8 cellular contexts compared by ENCODE assay signal in the genomic region with DNA sequence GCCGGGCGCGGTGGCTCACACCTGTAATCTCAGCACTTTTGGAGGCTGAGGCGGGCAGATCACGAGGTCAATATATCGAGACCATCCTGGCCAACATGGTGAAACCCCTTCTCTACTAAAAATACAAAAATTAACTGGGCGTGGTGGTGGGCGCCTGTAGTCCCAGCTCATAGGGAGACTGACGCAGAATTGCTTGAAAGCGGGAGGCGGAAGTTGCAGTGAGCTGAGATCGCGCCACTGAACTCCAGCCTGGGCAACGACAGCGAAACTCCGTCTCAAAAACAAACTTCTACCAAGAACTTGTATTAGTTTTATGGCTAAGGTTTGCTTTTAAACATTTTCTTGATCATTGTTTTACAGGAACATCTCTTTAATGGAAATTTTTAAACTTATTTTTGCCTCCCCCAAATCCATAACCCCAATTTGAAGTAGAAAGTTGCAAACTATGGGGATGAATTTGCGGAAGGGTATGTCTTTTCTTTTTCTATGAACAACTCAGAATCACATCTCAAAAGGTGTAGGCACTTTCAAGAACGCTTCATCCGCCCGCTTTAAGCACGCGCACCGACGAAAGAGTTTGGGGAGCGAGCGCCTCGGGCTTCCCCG. TPM values are rescaled to one million over a fixed set of nuclear protein-coding genes. Genes with fewer than 3 reads are reported as not detected.
DNase-seq lines count a peak whose midpoint lies in the region; ATAC-seq, FAIRE-seq and TF ChIP-seq lines count a peak whose summit lies in the region.

No MANE protein-coding gene starts in this region.

- 64 to 75% methylated on average over 28 of the region's 28 CpGs for WGBS in sigmoid colon, 2 donors

- H3K9me3 ChIP-seq in T-helper 17 cell (ENCODE audit: control insufficient read depth, low read length, poor library complexity, severe bottlenecking) (no peaks in the 10 kb centered on the region), sigmoid colon (no peaks in the 10 kb centered on the region)

- no peak for FAIRE-seq in H54 (lab: Jason Lieb, UNC)

- TF ChIP-seq POLR2A in sigmoid colon (IDR thresholded peaks at IDR 0.05) (no peak), H54 (IDR thresholded peaks at IDR 0.05; ENCODE audit: low read depth, low read length) (no peak)

- no peak for TF ChIP-seq EP300 in sigmoid colon (IDR thresholded peaks at IDR 0.05)

- H3K36me3 Mint-ChIP-seq in T-helper 17 cell (ENCODE audit: low read depth), result no peaks in the 10 kb centered on the region

- peak overlapping the region; percentile 95 to 99 (median 97) for H3K27ac ChIP-seq in sigmoid colon

- peak overlapping the region; percentile 82 for H3K27ac Mint-ChIP-seq in T-helper 17 cell

- no peaks in the 10 kb centered on the region for H3K27me3 Mint-ChIP-seq in T-helper 17 cell

- TF ChIP-seq CTCF in GM12864 (IDR thresholded peaks at IDR 0.05; ENCODE audit: low read depth, low read length, missing control alignments) (no peak), fibroblast of pulmonary artery (IDR thresholded peaks at IDR 0.05; ENCODE audit: low read length, missing control alignments) (no peak), sigmoid colon (IDR thresholded peaks at IDR 0.05) (no peak)

- no peaks in the 10 kb centered on the region for H3K36me3 ChIP-seq in sigmoid colon

- H3K4me1 Mint-ChIP-seq in T-helper 17 cell, result peaks cover 3% of the 10 kb centered on the region

- no peak for ATAC-seq in T-helper 17 cell
- ATAC-seq in HG02973 (IDR thresholded peaks at IDR 0.05; ENCODE audit: unreplicated experiment), result no peak

- H3K4me3 ChIP-seq in GM12864 (ENCODE audit: low read depth, low read length) (peak overlapping the region; percentile 50), fibroblast of pulmonary artery (replicated peaks; ENCODE audit: low read depth, low read length) (peak overlapping the region; percentile 36), sigmoid colon (peak overlapping the region; percentile 24 to 49 (median 43))

- H3K4me3 Mint-ChIP-seq in T-helper 17 cell, result peak overlapping the region; percentile 56

- no peaks in the 10 kb centered on the region for H3K27me3 ChIP-seq in sigmoid colon

- intact Hi-C loops in sigmoid colon (cut with DNase I), result loop anchor here (1.0 kb wide), 2 partner anchors 18 to 46 kb away; no protein-coding TSS in a partner anchor

- peaks cover 4 to 36% (median 26%) of the 10 kb centered on the region in 4 donors for H3K4me1 ChIP-seq in sigmoid colon

- DNase-seq in GM12864 (ENCODE audit: low read depth), result no peak
- DNase-seq in T-helper 17 cell, result no peak
- DNase-seq in fibroblast of pulmonary artery (ENCODE audit: low read depth), result no peak
- no peak for DNase-seq in sigmoid colon
- no peak for DNase-seq in activated effector memory CD4-positive, alpha-beta T cell treated with Interleukin-2 at 50 U/mL for 16 hours
- DNase-seq in H54 (ENCODE audit: insufficient read length, low spot score), result no peak
- DNase-seq in medulla oblongata (ENCODE audit: extremely low spot score), result no peak

RNA-seq across cellular contexts. Expression of a gene that starts 46.8 kb away (rescaled TPM):
- total RNA-seq in T-helper 17 cell (1,000 to 10,000 TPM; 1,121 to 1,256 TPM), sigmoid colon (1,000 to 10,000 TPM in 2 of 4 donors, 100 to 1,000 TPM in 2; 807 to 1,142 (median 1,007) TPM)
- 1,000 to 10,000 TPM; 1,787 to 2,683 (median 1,800) TPM for polyA plus RNA-seq in sigmoid colon
